In genomic region chr13:110298566-110299321, GRCh38 we compare ENCODE assay signal across 11 cellular contexts. TPM values are rescaled to one million over a fixed set of nuclear protein-coding genes. Genes with fewer than 3 reads are reported as not detected.
DNase-seq lines count a peak whose midpoint lies in the region; ATAC-seq and TF ChIP-seq lines count a peak whose summit lies in the region.
"Had no signal": no experiment of that assay in that cellular context is flagged by ENCODE, and none has a peak within 500 bp of the region (broad histone marks: within the 10 kb centered on the region; RNA-seq: fewer than 3 reads in every experiment).

No MANE protein-coding gene starts in this region.

- peak overlapping the region; percentile 42 for H3K4me2 ChIP-seq in hepatocyte

- H3K9me3 ChIP-seq in hepatocyte (ENCODE audit: low read depth): no peaks in the 10 kb centered on the region

- 69% methylated on average over 29 of the region's 34 CpGs for WGBS in hepatocyte (ENCODE audit: low lambda C conversion rate, missing lambda C conversion rate)

- H3K9me3 Mint-ChIP-seq in activated T-cell treated with anti-CD3 and anti-CD28 coated beads, Interleukin-2, amount 50 U/mL, for 72 hours: no peaks in the 10 kb centered on the region

- H3K4me1 ChIP-seq in hepatocyte (ENCODE audit: insufficient read depth): peaks cover 20% of the 10 kb centered on the region

- H3K27me3 Mint-ChIP-seq in activated T-cell treated with anti-CD3 and anti-CD28 coated beads, Interleukin-2, amount 50 U/mL, for 72 hours (ENCODE audit: low read depth): peaks cover 86% of the 10 kb centered on the region

- H3K4me3 Mint-ChIP-seq in activated T-cell treated with anti-CD3 and anti-CD28 coated beads, Interleukin-2, amount 50 U/mL, for 72 hours: peak overlapping the region in 1 of 2 donors; percentile 49

- H3K27me3 ChIP-seq in hepatocyte: no peaks in the 10 kb centered on the region
- H3K27me3 ChIP-seq: foreskin keratinocyte had no signal

- no peaks in the 10 kb centered on the region for H4K20me1 ChIP-seq in hepatocyte (ENCODE audit: insufficient read depth, poor library complexity, severe bottlenecking)

- H2AFZ ChIP-seq in hepatocyte: no peak overlapping the region

- peak; percentile 77 for ATAC-seq in HG02759 (IDR thresholded peaks at IDR 0.05; ENCODE audit: unreplicated experiment)
- ATAC-seq in activated T-cell treated with anti-CD3 and anti-CD28 coated beads, Interleukin-2, amount 50 U/mL, for 72 hours (replicated peaks in 1 of 2): peak; percentile 93 to 94
- no peak for ATAC-seq in HG02642 (IDR thresholded peaks at IDR 0.05; ENCODE audit: poor library complexity, unreplicated experiment)
- ATAC-seq in GM21529 (IDR thresholded peaks at IDR 0.05; ENCODE audit: unreplicated experiment): no peak
- ATAC-seq: foreskin keratinocyte had no signal

- DNase-seq in activated T-cell treated with anti-CD3 and anti-CD28 coated beads, Interleukin-2, amount 50 U/mL, for 72 hours: peak; percentile 47 to 55
- DNase-seq in hepatocyte (ENCODE audit: low spot score) (no peak), NOMO-1 treated with DMSO at 0.1 percent for 48 hours (lab: John Stamatoyannopoulos, UW; ENCODE audit: unreplicated experiment) (no peak)
- DNase-seq in stimulated activated CD4-positive, alpha-beta T cell treated with anti-CD3 and anti-CD28 coated beads, TNF-alpha, amount 100 ng/mL, for 48 hours (ENCODE audit: low read depth in 3 of 3): peak in 2 of 3 donors; percentile 17 to 38
- DNase-seq in central memory CD4-positive, alpha-beta T cell: no peak
- DNase-seq: activated effector memory CD4-positive, alpha-beta T cell treated with Interleukin-2 at 50 U/mL for 16 hours; foreskin keratinocyte; nucleus accumbens had no signal

- no peak overlapping the region for H3K27ac ChIP-seq in hepatocyte
- H3K27ac ChIP-seq: foreskin keratinocyte had no signal

- no peaks in the 10 kb centered on the region for H3K36me3 Mint-ChIP-seq in activated T-cell treated with anti-CD3 and anti-CD28 coated beads, Interleukin-2, amount 50 U/mL, for 72 hours (ENCODE audit: insufficient read depth in 2 of 2)

- no peak overlapping the region for H3K4me3 ChIP-seq in hepatocyte

- H3K4me1 Mint-ChIP-seq in activated T-cell treated with anti-CD3 and anti-CD28 coated beads, Interleukin-2, amount 50 U/mL, for 72 hours (ENCODE audit: low read depth): no peaks in the 10 kb centered on the region

- peaks cover 47% of the 10 kb centered on the region for H3K79me2 ChIP-seq in hepatocyte

- no peaks in the 10 kb centered on the region for H3K9me2 ChIP-seq in hepatocyte (replicated peaks; ENCODE audit: insufficient read depth)

- no peak for TF ChIP-seq CTCF in hepatocyte (IDR thresholded peaks at IDR 0.05; ENCODE audit: poor library complexity)

- no peaks in the 10 kb centered on the region for H3K36me3 ChIP-seq in hepatocyte (replicated peaks; ENCODE audit: insufficient read depth, low read depth)

- no peak overlapping the region for H3K27ac Mint-ChIP-seq in activated T-cell treated with anti-CD3 and anti-CD28 coated beads, Interleukin-2, amount 50 U/mL, for 72 hours

RNA-seq across cellular contexts. Expression of gene COL4A1, which starts 8.2 kb away (rescaled TPM):
- under 1 TPM in 1 of 2 donors, not detected in 1; 0.19 TPM for total RNA-seq in activated T-cell treated with anti-CD3 and anti-CD28 coated beads, Interleukin-2, amount 50 U/mL, for 72 hours
- 223 and 269 TPM in 2 replicates for total RNA-seq in hepatocyte
- polyA plus RNA-seq in hepatocyte: 138 and 140 TPM in 2 replicates

RNA-seq across cellular contexts. Expression of gene COL4A2, which starts 8.3 kb away (rescaled TPM):
- not detected for total RNA-seq in activated T-cell treated with anti-CD3 and anti-CD28 coated beads, Interleukin-2, amount 50 U/mL, for 72 hours
- 126 and 171 TPM in 2 replicates for total RNA-seq in hepatocyte
- polyA plus RNA-seq in hepatocyte: 220 and 221 TPM in 2 replicates

Comparison
In these comparisons a context has a peak if more than half of its experiments do, and no peak if none do; other contexts are left out.
1. ATAC-seq: peak in HG02759 (single experiment) and activated T-cell treated with anti-CD3 and anti-CD28 coated beads, Interleukin-2, amount 50 U/mL, for 72 hours (2 of 2); none in HG02642 (single experiment) and GM21529 (single experiment).
2. DNase-seq: peak in activated T-cell treated with anti-CD3 and anti-CD28 coated beads, Interleukin-2, amount 50 U/mL, for 72 hours (2 of 2) and stimulated activated CD4-positive, alpha-beta T cell treated with anti-CD3 and anti-CD28 coated beads, TNF-alpha, amount 100 ng/mL, for 48 hours (2 of 3); none in hepatocyte (single experiment), central memory CD4-positive, alpha-beta T cell (single experiment) and NOMO-1 treated with DMSO at 0.1 percent for 48 hours (single experiment).
3. RNA of gene COL4A1, which starts 8.2 kb away (total RNA-seq): 223 to 269 TPM in hepatocyte; 0.19 TPM in activated T-cell treated with anti-CD3 and anti-CD28 coated beads, Interleukin-2, amount 50 U/mL, for 72 hours; every median in the first group is over 100 times any median in the second.
4. RNA of gene COL4A2, which starts 8.3 kb away (total RNA-seq): 126 to 171 TPM in hepatocyte; not detected in activated T-cell treated with anti-CD3 and anti-CD28 coated beads, Interleukin-2, amount 50 U/mL, for 72 hours; every median in the first group is over 100 times any median in the second.